ENCODE assay signal across 8 cellular contexts in the genomic region with DNA sequence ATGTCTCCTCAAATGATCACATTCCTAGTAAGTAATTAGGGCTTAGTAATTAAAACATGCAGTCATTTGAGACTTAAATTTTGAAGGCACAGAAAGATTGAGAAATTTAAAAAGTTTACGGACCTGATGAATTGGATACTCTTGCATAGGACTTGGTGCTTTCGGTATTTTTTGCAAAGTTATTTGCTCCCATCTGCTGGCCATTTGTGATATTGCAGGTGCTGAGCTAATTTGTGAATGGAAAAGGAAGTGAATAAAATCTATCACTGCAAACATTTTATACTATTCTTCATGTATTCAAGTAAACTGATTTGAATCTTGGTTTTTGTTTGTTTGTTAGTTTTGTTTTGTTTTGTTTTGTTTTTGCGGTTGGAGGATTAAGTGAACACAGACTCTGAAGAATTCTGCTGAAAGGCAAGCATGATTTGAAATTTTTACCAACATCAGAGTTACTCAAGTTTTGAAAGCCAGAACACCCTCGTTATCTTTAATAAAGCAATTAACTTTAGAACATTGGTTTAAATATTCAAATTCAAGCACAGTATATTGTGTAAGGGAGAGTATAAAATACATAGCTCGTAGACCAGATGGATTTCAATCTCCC.
DNase-seq lines count a peak whose midpoint lies in the region; ATAC-seq and TF ChIP-seq lines count a peak whose summit lies in the region.
"Had no signal": no experiment of that assay in that cellular context is flagged by ENCODE, and none has a peak within 500 bp of the region (broad histone marks: within the 10 kb centered on the region; RNA-seq: fewer than 3 reads in every experiment).

No MANE protein-coding gene starts in this region.

- DNase-seq in EL (peak; percentile 41), HuH-7 (ENCODE audit: low spot score) (peak; percentile 4), SK-MEL-5 (ENCODE audit: low read depth, low spot score) (peak; percentile 63), kidney epithelial cell (ENCODE audit: low read depth) (no peak)
- peak; percentile 48 to 59 for DNase-seq in stimulated activated CD4-positive, alpha-beta T cell treated with anti-CD3 and anti-CD28 coated beads, Interleukin-2, amount 100 ng/mL, for 48 hours

- peaks cover 10% of the 10 kb centered on the region for H3K27me3 Mint-ChIP-seq in brain

- ATAC-seq in HG03025 (IDR thresholded peaks at IDR 0.05; ENCODE audit: low FRiP score, unreplicated experiment) = no peak

- TF ChIP-seq CTCF in brain (conservative IDR thresholded peaks at IDR 0.05) (peak; percentile 80 to 87), kidney epithelial cell (IDR thresholded peaks at IDR 0.05; ENCODE audit: insufficient read depth, low read length, poor library complexity, severe bottlenecking) (peak; percentile 71)

- in situ Hi-C loops in SK-MEL-5 (cut with HindIII; ENCODE audit: low pct_unique_long_range_greater_than_20kb, low sequenced_read_pairs) = no loop called here

- H3K27me3 ChIP-seq in kidney epithelial cell (ENCODE audit: control insufficient read depth, insufficient read depth, low read length) = peaks cover 4% of the 10 kb centered on the region

- no peak overlapping the region for H3K27ac Mint-ChIP-seq in brain
- H3K27ac Mint-ChIP-seq: activated naive CD8-positive, alpha-beta T cell had no signal

- no peaks in the 10 kb centered on the region for H3K36me3 ChIP-seq in kidney epithelial cell (ENCODE audit: control insufficient read depth, insufficient read depth, low read length)

- peaks cover 20% of the 10 kb centered on the region for H3K4me1 Mint-ChIP-seq in brain

- no peaks in the 10 kb centered on the region for H3K36me3 Mint-ChIP-seq in brain
- H3K36me3 Mint-ChIP-seq: activated naive CD8-positive, alpha-beta T cell had no signal

- peak overlapping the region in 1 of 5 experiments; percentile 40 for H3K4me3 Mint-ChIP-seq in brain
- H3K4me3 Mint-ChIP-seq: activated naive CD8-positive, alpha-beta T cell had no signal

- H3K4me3 ChIP-seq in kidney epithelial cell (ENCODE audit: low read depth, low read length) = no peak overlapping the region

- peaks cover 0 to 3% (median 0%) of the 10 kb centered on the region in 5 experiments for H3K9me3 Mint-ChIP-seq in brain
